Comparison of ENCODE assay signal across 1 cellular context in genomic region chr10:49837685-49838084, GRCh38.
TF ChIP-seq lines count a peak whose summit lies in the region.

No MANE protein-coding gene starts in this region.

TF ChIP-seq in GM23338, 12 proteins besides CTCF, POLR2A, EP300 and RAD21 (continued from another document):
- TF ChIP-seq ZNF114 (CRISPR knock-in tag; IDR thresholded peaks at IDR 0.05), result no peak
- TF ChIP-seq NANOG (IDR thresholded peaks at IDR 0.05; ENCODE audit: borderline replicate concordance), result no peak
- no peak for TF ChIP-seq STAT1 (IDR thresholded peaks at IDR 0.05; ENCODE audit: unreplicated experiment)
- TF ChIP-seq ZNF462 (CRISPR knock-in tag; IDR thresholded peaks at IDR 0.05), result no peak
- TF ChIP-seq CREB1 (CRISPR knock-in tag; IDR thresholded peaks at IDR 0.05; ENCODE audit: low read depth), result no peak
- no peak for TF ChIP-seq EZH2phosphoT487 (IDR thresholded peaks at IDR 0.05; ENCODE audit: unreplicated experiment)
- no peak for TF ChIP-seq POLR2AphosphoS5 (IDR thresholded peaks at IDR 0.05; ENCODE audit: low read depth)
- TF ChIP-seq ZNF331 (CRISPR knock-in tag; IDR thresholded peaks at IDR 0.05; ENCODE audit: low read depth), result no peak
